In the genomic region with DNA sequence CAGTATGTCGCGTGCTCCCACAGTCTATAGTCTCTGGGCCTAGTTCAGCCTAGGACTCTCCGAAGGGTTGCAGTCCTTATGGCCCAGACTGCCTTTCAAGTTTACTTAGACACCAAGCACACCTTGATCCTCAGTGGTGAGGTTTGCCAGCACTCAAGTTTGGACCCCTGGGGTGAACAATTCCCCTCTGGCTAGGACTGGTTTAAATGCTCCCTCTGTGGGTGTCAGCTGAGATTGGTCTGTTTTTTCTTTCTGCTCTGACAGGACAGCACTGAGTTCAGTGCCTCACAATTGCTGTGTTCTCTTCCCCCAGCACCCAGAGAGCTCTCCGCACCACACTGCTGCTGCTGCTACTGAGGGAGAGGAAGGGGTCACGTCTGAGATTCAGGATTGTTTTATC, we compare ENCODE assay signal across 23 cellular contexts. TPM values are rescaled to one million over a fixed set of nuclear protein-coding genes. Genes with fewer than 3 reads are reported as not detected.
"Had no signal": no experiment of that assay in that cellular context is flagged by ENCODE, and none has a peak within 500 bp of the region (broad histone marks: within the 10 kb centered on the region; RNA-seq: fewer than 3 reads in every experiment).

No MANE protein-coding gene starts in this region.

- H3K36me3 ChIP-seq: brain microvascular endothelial cell, cardiac muscle cell had no signal

- H3K27ac Mint-ChIP-seq: activated B cell treated with CpG ODN at 0.5 μM for 24 hours; activated CD4-positive, alpha-beta T cell treated with anti-CD3 and anti-CD28 coated beads, Interleukin-2, amount 10 ng/mL, durations not matched to agents 24 days and 14 days; activated naive CD8-positive, alpha-beta T cell; T-helper 17 cell had no signal

- FAIRE-seq: K562 had no signal

- ATAC-seq: activated T-cell treated with anti-CD3 and anti-CD28 coated beads, Interleukin-2, amount 50 U/mL, for 4 hours; K562; PC-3; T-helper 17 cell had no signal

- DNase-seq: activated B cell treated with CpG ODN at 0.5 μM for 24 hours; activated CD4-positive, alpha-beta T cell treated with anti-CD3 and anti-CD28 coated beads for 1 hour; activated CD4-positive, alpha-beta T cell treated with anti-CD3 and anti-CD28 coated beads, Interleukin-2, amount 10 ng/mL, durations not matched to agents 24 days and 14 days; activated CD4-positive, alpha-beta T cell treated with anti-CD3 and anti-CD28 coated beads, Interleukin-2, amount 50 U/mL, for 48 hours; activated CD8-positive, alpha-beta memory T cell treated with anti-CD3 and anti-CD28 coated beads for 24 hours; activated effector memory CD4-positive, alpha-beta T cell treated with anti-CD3 and anti-CD28 coated beads, Interleukin-2, amount 50 U/mL, for 16 hours; activated naive CD4-positive, alpha-beta T cell treated with Interleukin-2 at 50 U/mL for 16 hours; activated T-cell treated with anti-CD3 and anti-CD28 coated beads, Interleukin-2, amount 50 U/mL, for 4 hours; brain microvascular endothelial cell; Karpas-422; NCI-H1105 treated with DMSO at 0.1 percent for 48 hours; NCI-H1436 treated with DMSO at 0.1 percent for 48 hours; NCI-H187; NCI-H2081; NCI-H510A treated with DMSO at 0.1 percent for 48 hours; PC-3; SHP77 treated with DMSO at 0.1 percent for 48 hours; T-helper 17 cell; T-helper 9 cell had no signal

- H3K9me3 Mint-ChIP-seq: activated CD4-positive, alpha-beta T cell treated with anti-CD3 and anti-CD28 coated beads, Interleukin-2, amount 10 ng/mL, durations not matched to agents 24 days and 14 days had no signal

- H3K27me3 Mint-ChIP-seq: activated B cell treated with CpG ODN at 0.5 μM for 24 hours had no signal

- H3K4me3 Mint-ChIP-seq: activated B cell treated with CpG ODN at 0.5 μM for 24 hours; activated CD4-positive, alpha-beta T cell treated with anti-CD3 and anti-CD28 coated beads, Interleukin-2, amount 10 ng/mL, durations not matched to agents 24 days and 14 days; activated naive CD8-positive, alpha-beta T cell; activated T-cell treated with anti-CD3 and anti-CD28 coated beads, Interleukin-2, amount 50 U/mL, for 4 hours; T-helper 17 cell had no signal

- H3K4me1 Mint-ChIP-seq: T-helper 17 cell had no signal

- H3K27ac ChIP-seq: brain microvascular endothelial cell, cardiac muscle cell had no signal

- H3K4me3 ChIP-seq: cardiac muscle cell, K562 had no signal

- H3K27me3 ChIP-seq: brain microvascular endothelial cell, cardiac muscle cell had no signal

RNA-seq across cellular contexts. Expression of a gene that starts 31.9 kb away (rescaled TPM):
- total RNA-seq: activated B cell treated with CpG ODN at 0.5 μM for 24 hours; activated CD4-positive, alpha-beta T cell treated with anti-CD3 and anti-CD28 coated beads, Interleukin-2, amount 10 ng/mL, durations not matched to agents 24 days and 14 days; activated T-cell treated with anti-CD3 and anti-CD28 coated beads, Interleukin-2, amount 50 U/mL, for 4 hours; cardiac muscle cell; K562; PC-3; SK-MEL-5; T-helper 17 cell had no signal
- polyA plus RNA-seq: cardiac muscle cell, K562 had no signal
